In the genomic region with DNA sequence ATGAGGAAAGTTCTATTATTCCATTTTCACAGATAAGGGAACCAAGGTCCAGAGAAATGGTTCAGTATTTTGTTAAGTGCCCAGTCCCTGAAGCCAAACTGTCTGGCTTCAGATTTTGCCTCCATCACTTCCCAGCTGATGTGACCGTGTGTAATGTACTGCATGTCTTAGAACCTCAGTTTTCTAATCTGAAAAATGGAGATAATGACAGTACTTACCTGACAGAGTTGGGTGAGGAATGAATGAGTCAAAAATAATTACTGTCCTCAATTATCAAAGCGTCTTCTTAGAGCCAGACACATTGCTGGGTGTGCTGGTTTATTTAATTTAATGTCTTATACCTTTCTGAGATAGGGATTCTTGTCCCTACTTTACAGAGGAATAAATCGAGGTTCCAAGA, we compare ENCODE assay signal across 33 cellular contexts.
"Had no signal": no experiment of that assay in that cellular context is flagged by ENCODE, and none has a peak within 500 bp of the region (broad histone marks: within the 10 kb centered on the region; RNA-seq: fewer than 3 reads in every experiment).

No MANE protein-coding gene starts in this region.

- H3K27ac Mint-ChIP-seq: activated naive CD4-positive, alpha-beta T cell treated with anti-CD3 and anti-CD28 coated beads for 36 hours had no signal

- H3K27me3 Mint-ChIP-seq: activated CD4-positive, alpha-beta memory T cell treated with anti-CD3 and anti-CD28 coated beads, Interleukin-2, amount 10 ng/mL, durations not matched to agents 7 days and 5 days; activated T-cell treated with anti-CD3 and anti-CD28 coated beads, Interleukin-2, amount 50 U/mL, for 24 hours; T-cell; T-helper 17 cell had no signal

- H3K9me3 ChIP-seq: adrenal gland, Peyer's patch had no signal

- H3K4me3 ChIP-seq: adrenal gland, Peyer's patch had no signal

- H3K9me3 Mint-ChIP-seq: activated CD4-positive, alpha-beta memory T cell treated with anti-CD3 and anti-CD28 coated beads, Interleukin-2, amount 10 ng/mL, durations not matched to agents 7 days and 5 days; activated naive CD4-positive, alpha-beta T cell treated with anti-CD3 and anti-CD28 coated beads for 36 hours; activated naive CD4-positive, alpha-beta T cell treated with anti-CD3 and anti-CD28 coated beads, Interleukin-2, amount 50 U/mL, for 72 hours; activated T-cell treated with anti-CD3 and anti-CD28 coated beads, Interleukin-2, amount 50 U/mL, for 24 hours; brain; T-cell had no signal

- ATAC-seq: activated naive CD4-positive, alpha-beta T cell treated with anti-CD3 and anti-CD28 coated beads, Interleukin-2, amount 50 U/mL, for 72 hours; PC-3; Right ventricle myocardium inferior; SK-N-SH treated with all-trans-retinoic acid at 6 μM for 48 hours; T-cell; T-helper 17 cell had no signal

- H3K27ac ChIP-seq: adrenal gland, Peyer's patch, WERI-Rb-1 had no signal

- FAIRE-seq: bronchial epithelial cell had no signal

- H3K4me3 Mint-ChIP-seq: activated CD4-positive, alpha-beta memory T cell treated with anti-CD3 and anti-CD28 coated beads, Interleukin-2, amount 10 ng/mL, durations not matched to agents 7 days and 5 days; activated naive CD4-positive, alpha-beta T cell treated with anti-CD3 and anti-CD28 coated beads for 36 hours; activated T-cell treated with anti-CD3 and anti-CD28 coated beads, Interleukin-2, amount 50 U/mL, for 24 hours; brain; T-cell; T-helper 17 cell had no signal

- H3K27me3 ChIP-seq: adrenal gland, Peyer's patch had no signal

- DNase-seq: activated CD4-positive, alpha-beta memory T cell treated with anti-CD3 and anti-CD28 coated beads, Interleukin-2, amount 10 ng/mL, durations not matched to agents 7 days and 5 days; activated CD4-positive, alpha-beta T cell treated with anti-CD3 and anti-CD28 coated beads for 1 hour; activated CD4-positive, alpha-beta T cell treated with anti-CD3 and anti-CD28 coated beads for 48 hours; activated CD4-positive, CD25-positive, alpha-beta regulatory T cell; activated gamma-delta T cell treated with Interleukin-2 at 50 U/mL for 16 hours; activated naive CD4-positive, alpha-beta T cell treated with anti-CD3 and anti-CD28 coated beads for 36 hours; activated T-cell treated with anti-CD3 and anti-CD28 coated beads, Interleukin-2, amount 50 U/mL, for 24 hours; adrenal gland; caudate nucleus; NCI-H1092 treated with DMSO at 0.1 percent for 48 hours; NCI-H1417; NCI-H146; NCI-H187; NCI-H2029 treated with DMSO at 0.1 percent for 48 hours; NCI-H2107; NCI-H2171; NCI-H510A; NCI-H526; NCI-H748 treated with DMSO at 0.1 percent for 48 hours; NK-92 treated with Interleukin-12 subunit alpha and Interleukin-12 subunit beta, amount 100 ng/mL, for 24 hours; PC-3; Peyer's patch; RPMI8226; SIG-M5; T-cell; T-helper 17 cell; T-helper 9 cell; WERI-Rb-1 had no signal
